2 cellular contexts compared by ENCODE assay signal in the genomic region with DNA sequence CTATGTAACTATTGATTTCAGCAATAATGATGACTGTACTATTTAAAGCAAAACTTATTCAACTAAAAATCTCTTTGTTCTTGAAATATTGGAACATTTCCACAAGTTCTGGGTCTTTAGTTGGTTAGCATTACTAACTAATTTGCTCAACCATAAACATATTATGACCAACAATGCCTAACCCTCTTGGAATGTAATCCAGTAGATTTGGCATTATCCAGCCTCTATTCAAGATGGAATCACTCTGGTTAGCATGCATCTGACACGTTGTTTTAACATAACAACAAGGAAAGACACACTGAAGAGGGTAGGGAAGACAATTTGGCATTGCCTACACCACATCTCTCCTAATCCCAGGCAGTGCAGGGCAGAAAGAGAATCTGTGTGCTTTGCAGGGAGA.
TF ChIP-seq lines count a peak whose summit lies in the region.

No MANE protein-coding gene starts in this region.

TF ChIP-seq in IMR-90, 13 proteins besides CTCF, POLR2A, EP300 and RAD21:
- no peak for TF ChIP-seq USF2 (IDR thresholded peaks at IDR 0.05; ENCODE audit: low read depth, low read length)
- no peak for TF ChIP-seq RFX5 (IDR thresholded peaks at IDR 0.05; ENCODE audit: low read depth, low read length)
- TF ChIP-seq MAZ (IDR thresholded peaks at IDR 0.05; ENCODE audit: borderline replicate concordance, low read depth, low read length), result no peak
- TF ChIP-seq MXI1 (IDR thresholded peaks at IDR 0.05; ENCODE audit: borderline replicate concordance, low read depth, low read length), result no peak
- no peak for TF ChIP-seq ELK1 (IDR thresholded peaks at IDR 0.05; ENCODE audit: borderline replicate concordance, low read depth, low read length)
- TF ChIP-seq FOS (IDR thresholded peaks at IDR 0.05; ENCODE audit: low read depth, low read length), result no peak
- no peak for TF ChIP-seq MAFK (IDR thresholded peaks at IDR 0.05; ENCODE audit: low read depth, low read length)
- no peak for TF ChIP-seq RCOR1 (IDR thresholded peaks at IDR 0.05; ENCODE audit: insufficient replicate concordance, low read length)
- no peak for TF ChIP-seq CEBPB (IDR thresholded peaks at IDR 0.05; ENCODE audit: low read depth, low read length)
- TF ChIP-seq CHD1 (IDR thresholded peaks at IDR 0.05; ENCODE audit: low read depth, low read length), result no peak
- no peak for TF ChIP-seq BHLHE40 (IDR thresholded peaks at IDR 0.05; ENCODE audit: low read depth, low read length)
- TF ChIP-seq NFE2L2 (IDR thresholded peaks at IDR 0.05; ENCODE audit: low read depth, low read length), result no peak
TF ChIP-seq in IMR-90: peak in this region for 0.

TF ChIP-seq in H1, 55 proteins besides CTCF, POLR2A, EP300 and RAD21:
- TF ChIP-seq ZNF274 (IDR thresholded peaks at IDR 0.05; ENCODE audit: borderline replicate concordance, extremely low read depth, low read length) (no peak), SP1 (IDR thresholded peaks at IDR 0.05; ENCODE audit: low read depth, low read length) (no peak), SRF (IDR thresholded peaks at IDR 0.05; ENCODE audit: low read depth, low read length) (no peak), POLR2AphosphoS5 (IDR thresholded peaks at IDR 0.05; ENCODE audit: low read depth, low read length) (no peak), RNF2 (IDR thresholded peaks at IDR 0.05; ENCODE audit: borderline replicate concordance, low read depth, low read length, missing control alignments, poor library complexity, severe bottlenecking) (no peak), BRCA1 (IDR thresholded peaks at IDR 0.05; ENCODE audit: low read depth, low read length) (no peak), CHD2 (IDR thresholded peaks at IDR 0.05; ENCODE audit: low read length) (no peak), POU5F1 (IDR thresholded peaks at IDR 0.05; ENCODE audit: low read depth, low read length) (no peak), GABPA (IDR thresholded peaks at IDR 0.05; ENCODE audit: borderline replicate concordance, insufficient read depth, low read length) (no peak), CHD1 (IDR thresholded peaks at IDR 0.05; ENCODE audit: low read depth, low read length) (no peak), BACH1 (IDR thresholded peaks at IDR 0.05; ENCODE audit: low read length) (no peak), CTBP2 (IDR thresholded peaks at IDR 0.05; ENCODE audit: borderline replicate concordance, insufficient read depth, insufficient read length, low read length) (no peak), SIN3A (conservative IDR thresholded peaks at IDR 0.05 in 1 of 2, IDR thresholded peaks at IDR 0.05 in 1 of 2; ENCODE audit: low read depth in 1 of 2, low read length in 2 of 2) (no peak), CEBPB (IDR thresholded peaks at IDR 0.05; ENCODE audit: low read depth, low read length) (no peak)
